Comparison of ENCODE assay signal across 1 cellular context in genomic region chr5:157463621-157464407, GRCh38.
A peak's percentile ranks its signal among the peaks of the same experiment; 100 is the strongest.
TF ChIP-seq lines count a peak whose summit lies in the region.

No MANE protein-coding gene starts in this region.

TF ChIP-seq in HCT116, 20 proteins besides CTCF, POLR2A, EP300 and RAD21 (continued from another document):
- TF ChIP-seq YY1 (IDR thresholded peaks at IDR 0.05; ENCODE audit: extremely low read depth, insufficient replicate concordance, low read depth, low read length) (no peak), JUND (IDR thresholded peaks at IDR 0.05) (peak; percentile 74)
